Comparison of ENCODE assay signal across 1 cellular context in genomic region chr15:51842265-51842664, GRCh38.
TF ChIP-seq lines count a peak whose summit lies in the region.

No MANE protein-coding gene starts in this region.

TF ChIP-seq in WTC11, 78 proteins besides CTCF, POLR2A, EP300 and RAD21 (continued from another document):
- TF ChIP-seq TCF7 (CRISPR knock-in tag; IDR thresholded peaks at IDR 0.05; ENCODE audit: low read depth) (no peak), GTF2I (CRISPR knock-in tag; conservative IDR thresholded peaks at IDR 0.05) (no peak)
